ENCODE assay signal across 8 cellular contexts in genomic region chr14:91138511-91139359, GRCh38. TPM values are rescaled to one million over a fixed set of nuclear protein-coding genes. Genes with fewer than 3 reads are reported as not detected.
A peak's percentile ranks its signal among the peaks of the same experiment; 100 is the strongest.
DNase-seq lines count a peak whose midpoint lies in the region; ATAC-seq and TF ChIP-seq lines count a peak whose summit lies in the region.

No MANE protein-coding gene starts in this region.

- peaks cover 20% of the 10 kb centered on the region for H3K4me1 Mint-ChIP-seq in HFFc6 (ENCODE audit: low read depth)
- H3K4me1 Mint-ChIP-seq in chondrocyte (ENCODE audit: low read depth): peaks cover 8% of the 10 kb centered on the region

- H3K79me2 ChIP-seq in osteoblast (ENCODE audit: insufficient read depth, low read length): no peaks in the 10 kb centered on the region

- no peaks in the 10 kb centered on the region for H3K27me3 Mint-ChIP-seq in HFFc6 (ENCODE audit: insufficient read depth)
- peaks cover 2% of the 10 kb centered on the region for H3K27me3 Mint-ChIP-seq in chondrocyte (ENCODE audit: low read depth)

- ATAC-seq in GM18873 (IDR thresholded peaks at IDR 0.05; ENCODE audit: low FRiP score, unreplicated experiment): no peak

- H3K4me2 ChIP-seq in osteoblast (ENCODE audit: insufficient read depth, low read length): no peak overlapping the region

- H3K9me3 Mint-ChIP-seq in HFFc6 (no peaks in the 10 kb centered on the region), chondrocyte (ENCODE audit: low read depth) (no peaks in the 10 kb centered on the region)

- H3K4me1 ChIP-seq in osteoblast (ENCODE audit: insufficient read depth, low read length): peaks cover 3% of the 10 kb centered on the region

- H3K27ac ChIP-seq in osteoblast (ENCODE audit: low read depth, low read length): no peak overlapping the region

- H3K36me3 Mint-ChIP-seq in HFFc6 (ENCODE audit: low read depth) (no peaks in the 10 kb centered on the region), chondrocyte (ENCODE audit: low read depth) (no peaks in the 10 kb centered on the region)

- H4K20me1 ChIP-seq in osteoblast (ENCODE audit: insufficient read depth, low read length): peaks cover 4% of the 10 kb centered on the region

- no peak overlapping the region for H2AFZ ChIP-seq in osteoblast (ENCODE audit: low read length)

- no peaks in the 10 kb centered on the region for H3K27me3 ChIP-seq in osteoblast (ENCODE audit: insufficient read depth, low read length)
- no peaks in the 10 kb centered on the region for H3K27me3 ChIP-seq in MG63

- H3K9me3 ChIP-seq in osteoblast (ENCODE audit: low read depth, low read length): no peaks in the 10 kb centered on the region
- no peaks in the 10 kb centered on the region for H3K9me3 ChIP-seq in MG63

- DNase-seq in CD1c-positive myeloid dendritic cell (ENCODE audit: extremely low spot score) (peak; percentile 71), HFFc6 (peak; percentile 22), T follicular helper cell (ENCODE audit: low read depth) (peak; percentile 26), chondrocyte (ENCODE audit: low spot score) (no peak), osteoblast (ENCODE audit: insufficient read length, low spot score, missing footprints) (peak; percentile 62), MG63 (no peak), nucleus accumbens (lab: John Stamatoyannopoulos, UW) (no peak)

- H3K4me3 Mint-ChIP-seq in HFFc6 (no peak overlapping the region), chondrocyte (ENCODE audit: unreplicated experiment) (no peak overlapping the region)

- H3K4me3 ChIP-seq in osteoblast (ENCODE audit: insufficient read depth, low read length): no peak overlapping the region
- no peak overlapping the region for H3K4me3 ChIP-seq in MG63

- H3K36me3 ChIP-seq in osteoblast (ENCODE audit: insufficient read depth, low read length): no peaks in the 10 kb centered on the region
- no peaks in the 10 kb centered on the region for H3K36me3 ChIP-seq in MG63

- TF ChIP-seq CTCF in HFFc6 (IDR thresholded peaks at IDR 0.05) (peak; percentile 76), chondrocyte (IDR thresholded peaks at IDR 0.05) (peak; percentile 71), osteoblast (IDR thresholded peaks at IDR 0.05; ENCODE audit: extremely low read depth, low read depth, low read length) (peak; percentile 61)

- H3K27ac Mint-ChIP-seq in HFFc6: no peak overlapping the region
- H3K27ac Mint-ChIP-seq in chondrocyte (ENCODE audit: unreplicated experiment): no peak overlapping the region

RNA-seq across cellular contexts. Expression of gene DGLUCY, which starts 24.9 kb away (rescaled TPM):
- 10 to 100 TPM; 13.5 to 18.1 (median 15.2) TPM for total RNA-seq in HFFc6 (2021; fragmentation: NEBNext Ultra II Directional; extraction: Animal tissue kit (Norgen Biotek cat#: 25700))
- total RNA-seq in chondrocyte (9.3 to 13.6 TPM (median 9.3 TPM) in 3 replicates), osteoblast (45.6 and 55.4 TPM in 2 replicates)
- 11.0 and 18.3 TPM in 2 replicates for total RNA-seq in MG63 (2014; rRNA removed; shearing (Covaris generic); ENCODE audit: low replicate concordance)

Comparison
In these comparisons a context has a peak if more than half of its experiments do, and no peak if none do; other contexts are left out.
1. DNase-seq: peak in CD1c-positive myeloid dendritic cell (single experiment), HFFc6 (single experiment), T follicular helper cell (single experiment) and osteoblast (single experiment); none in chondrocyte (single experiment), MG63 (single experiment) and nucleus accumbens (0 of 56).
2. Peak in every context shown above with its lines, with median percentiles within 50 percentile points of each other: CTCF ChIP-seq.